Comparison of ENCODE assay signal across 16 cellular contexts in the genomic region with DNA sequence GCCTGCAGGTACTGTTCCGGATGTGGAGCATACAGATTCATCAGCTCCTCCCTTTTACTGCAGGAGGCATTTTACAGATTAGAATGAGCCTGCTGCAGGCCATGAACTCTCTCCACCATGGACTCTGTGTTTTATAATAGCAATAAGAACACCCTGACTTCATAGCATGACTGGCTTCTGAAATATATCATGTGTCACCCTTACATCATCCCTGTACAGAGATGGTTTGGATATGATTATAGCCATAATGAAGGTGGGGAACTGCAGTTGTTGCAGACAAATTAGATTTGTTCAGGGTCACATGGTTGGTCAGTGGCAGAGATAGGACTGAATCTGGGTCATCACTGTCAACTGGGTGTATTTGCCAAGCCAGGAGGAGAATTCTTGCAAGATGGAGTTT.
A peak's percentile ranks its signal among the peaks of the same experiment; 100 is the strongest.
DNase-seq lines count a peak whose midpoint lies in the region; ATAC-seq, FAIRE-seq and TF ChIP-seq lines count a peak whose summit lies in the region.
"Had no signal": no experiment of that assay in that cellular context is flagged by ENCODE, and none has a peak within 500 bp of the region (broad histone marks: within the 10 kb centered on the region; RNA-seq: fewer than 3 reads in every experiment).

No MANE protein-coding gene starts in this region.

- no peaks in the 10 kb centered on the region for H3K27me3 Mint-ChIP-seq in astrocyte (ENCODE audit: low read depth, unreplicated experiment)
- H3K27me3 Mint-ChIP-seq: type B pancreatic cell had no signal

- peaks cover 14% of the 10 kb centered on the region for H3K4me1 Mint-ChIP-seq in astrocyte (ENCODE audit: low read depth, unreplicated experiment)

- H3K4me1 ChIP-seq in heart left ventricle (peaks cover 0 to 58% (median 42%) of the 10 kb centered on the region in 12 donors), right cardiac atrium (ENCODE audit: control insufficient read depth, insufficient read depth, low read length) (peaks cover 6% of the 10 kb centered on the region), astrocyte (ENCODE audit: insufficient read depth, low read length) (peaks cover 9% of the 10 kb centered on the region), upper lobe of right lung (peaks cover 29% of the 10 kb centered on the region)
- H3K4me1 ChIP-seq: BLaER1 had no signal

- DNase-seq in heart left ventricle (no peak), right cardiac atrium (no peak), astrocyte (ENCODE audit: low read depth) (peak; percentile 36), left ventricle myocardium superior (no peak), upper lobe of right lung (no peak), NCI-H1417 (lab: John Stamatoyannopoulos, UW) (no peak)
- DNase-seq: activated gamma-delta T cell; effector CD8-positive, alpha-beta T cell; immature natural killer cell; NCI-H1105; pancreas had no signal

- ATAC-seq in heart left ventricle (peak in 3 of 4 donors; percentile 48 to 60 (median 54)), right cardiac atrium (no peak), left ventricle myocardium superior (peak; percentile 47), upper lobe of right lung (peak; percentile 49), GM21360 (IDR thresholded peaks at IDR 0.05; ENCODE audit: unreplicated experiment) (no peak), GM18909 (IDR thresholded peaks at IDR 0.05; ENCODE audit: poor library complexity, unreplicated experiment) (no peak)
- ATAC-seq: HCT116 had no signal

- H3K36me3 Mint-ChIP-seq in astrocyte (ENCODE audit: low read depth, unreplicated experiment): peaks cover 12% of the 10 kb centered on the region

- H3K4me3 Mint-ChIP-seq in astrocyte (ENCODE audit: unreplicated experiment): no peak overlapping the region
- H3K4me3 Mint-ChIP-seq: immature natural killer cell had no signal

- H3K27ac Mint-ChIP-seq in astrocyte (ENCODE audit: unreplicated experiment): no peak overlapping the region

- intact Hi-C loops in heart left ventricle (cut with DNase I) (no loop called here), right cardiac atrium (cut with DNase I) (no loop called here), left ventricle myocardium superior (cut with micrococcal nuclease) (no loop called here), upper lobe of right lung (cut with DNase I) (no loop called here)

- H4K20me1 ChIP-seq in astrocyte (ENCODE audit: insufficient read depth, low read length): peaks cover 62% of the 10 kb centered on the region

- H3K9me3 ChIP-seq in heart left ventricle (no peaks in the 10 kb centered on the region), right cardiac atrium (ENCODE audit: control insufficient read depth, low read length) (no peaks in the 10 kb centered on the region), astrocyte (ENCODE audit: insufficient read depth, low read depth, low read length) (no peaks in the 10 kb centered on the region), upper lobe of right lung (no peaks in the 10 kb centered on the region)
- H3K9me3 ChIP-seq: BLaER1, pancreas had no signal

- H3K27me3 ChIP-seq in heart left ventricle (no peaks in the 10 kb centered on the region), right cardiac atrium (ENCODE audit: control insufficient read depth, insufficient read depth) (no peaks in the 10 kb centered on the region), astrocyte (ENCODE audit: insufficient read depth, low read length) (no peaks in the 10 kb centered on the region), upper lobe of right lung (no peaks in the 10 kb centered on the region)
- H3K27me3 ChIP-seq: BLaER1, pancreas had no signal

- TF ChIP-seq CTCF in heart left ventricle (IDR thresholded peaks at IDR 0.05) (no peak), astrocyte (IDR thresholded peaks at IDR 0.05; ENCODE audit: insufficient read depth, low read depth, low read length) (no peak), upper lobe of right lung (IDR thresholded peaks at IDR 0.05) (no peak)

- peaks cover 64% of the 10 kb centered on the region for H3K79me2 ChIP-seq in astrocyte (ENCODE audit: insufficient read depth, low read length)

- no peak overlapping the region for H2AFZ ChIP-seq in astrocyte (ENCODE audit: low read depth, low read length)

- H3K36me3 ChIP-seq in heart left ventricle (peaks cover 0 to 26% (median 14%) of the 10 kb centered on the region in 9 donors), astrocyte (ENCODE audit: insufficient read depth, low read length) (peaks cover 3% of the 10 kb centered on the region), upper lobe of right lung (peaks cover 14% of the 10 kb centered on the region)

- 40 to 67% (median 50%) methylated on average over 1 of the region's 1 CpG for WGBS in heart left ventricle, 4 donors
- WGBS in right cardiac atrium: 72% methylated on average over 1 of the region's 1 CpG

- H3K9me3 Mint-ChIP-seq in astrocyte (ENCODE audit: unreplicated experiment): no peaks in the 10 kb centered on the region
- H3K9me3 Mint-ChIP-seq: immature natural killer cell had no signal

- H3K4me3 ChIP-seq in heart left ventricle (no peak overlapping the region), right cardiac atrium (ENCODE audit: low read length) (no peak overlapping the region), astrocyte (ENCODE audit: insufficient read depth, low read depth, low read length) (no peak overlapping the region), upper lobe of right lung (no peak overlapping the region)
- H3K4me3 ChIP-seq: BLaER1, pancreas had no signal

- no peak for TF ChIP-seq POLR2A in heart left ventricle (IDR thresholded peaks at IDR 0.05)

- H3K9ac ChIP-seq in astrocyte (ENCODE audit: low read length): no peak overlapping the region
- H3K9ac ChIP-seq: BLaER1 had no signal

- no peak overlapping the region for H3K4me2 ChIP-seq in astrocyte (ENCODE audit: low read length)
- H3K4me2 ChIP-seq: BLaER1 had no signal

- H3K27ac ChIP-seq in heart left ventricle (peak overlapping the region in 9 of 12 donors; percentile 1 to 61 (median 25)), right cardiac atrium (ENCODE audit: low read length) (no peak overlapping the region), astrocyte (ENCODE audit: low read depth, low read length) (no peak overlapping the region), upper lobe of right lung (no peak overlapping the region)
- H3K27ac ChIP-seq: BLaER1, pancreas had no signal

- FAIRE-seq in astrocyte (lab: Jason Lieb, UNC): no peak
- FAIRE-seq: pancreas had no signal

Comparison
In these comparisons a context has a peak if more than half of its experiments do, and no peak if none do; other contexts are left out.
1. ATAC-seq: peak in heart left ventricle (3 of 4), left ventricle myocardium superior (single experiment) and upper lobe of right lung (single experiment); none in right cardiac atrium (0 of 2), GM21360 (single experiment) and GM18909 (single experiment).
2. H3K27ac ChIP-seq: peak in heart left ventricle (9 of 12); none in right cardiac atrium (single experiment), astrocyte (single experiment) and upper lobe of right lung (single experiment).